ENCODE assay signal across 8 cellular contexts in genomic region chr13:39655041-39655568, GRCh38. TPM values are rescaled to one million over a fixed set of nuclear protein-coding genes. Genes with fewer than 3 reads are reported as not detected.
DNase-seq lines count a peak whose midpoint lies in the region; ATAC-seq and TF ChIP-seq lines count a peak whose summit lies in the region.

No MANE protein-coding gene starts in this region.

- peaks cover 10% of the 10 kb centered on the region for H3K27me3 Mint-ChIP-seq in nephron progenitor cell (ENCODE audit: low read depth, poor library complexity)

- ATAC-seq in Right ventricle myocardium superior (ENCODE audit: poor library complexity) = peak; percentile 4
- ATAC-seq in left cardiac atrium = no peak
- no peak for ATAC-seq in HG02938 (IDR thresholded peaks at IDR 0.05; ENCODE audit: unreplicated experiment)

- in situ Hi-C loops in KBM-7 (cut with MboI; ENCODE audit: low pct_unique_long_range_greater_than_20kb, low sequenced_read_pairs) = no loop called here

- H3K4me3 ChIP-seq in dorsolateral prefrontal cortex = peak overlapping the region; percentile 74 to 99 (median 93)

- peaks cover 12% of the 10 kb centered on the region for H3K9me3 Mint-ChIP-seq in nephron progenitor cell

- peaks cover 18% of the 10 kb centered on the region for H3K4me1 Mint-ChIP-seq in nephron progenitor cell

- no peaks in the 10 kb centered on the region for H3K27me3 ChIP-seq in dorsolateral prefrontal cortex

- H3K27ac ChIP-seq in dorsolateral prefrontal cortex (peak overlapping the region in 57 of 59 donors; percentile 26 to 95 (median 80)), caudate nucleus (ENCODE audit: low read depth, low read length) (no peak overlapping the region)

- DNase-seq in Right ventricle myocardium superior = no peak
- no peak for DNase-seq in left cardiac atrium
- DNase-seq in KBM-7 = peak; percentile 16
- no peak for DNase-seq in dorsolateral prefrontal cortex
- DNase-seq in nephron progenitor cell = no peak
- DNase-seq in activated CD4-positive, CD25-positive, alpha-beta regulatory T cell treated with anti-CD3 and anti-CD28 coated beads, Interleukin-2, amount 50 U/mL, for 72 hours = no peak
- DNase-seq in caudate nucleus (lab: John Stamatoyannopoulos, UW) = no peak

- TF ChIP-seq CTCF in dorsolateral prefrontal cortex (IDR thresholded peaks at IDR 0.05 in 54 of 56, conservative IDR thresholded peaks at IDR 0.05 in 2 of 56; ENCODE audit: low read depth in 1 of 56, partially characterized antibody in 56 of 56) (no peak), nephron progenitor cell (IDR thresholded peaks at IDR 0.05) (no peak)

- H3K4me3 Mint-ChIP-seq in nephron progenitor cell = peak overlapping the region; percentile 99

- intact Hi-C loops in Right ventricle myocardium superior (cut with DNase I) = no loop called here
- intact Hi-C loops in left cardiac atrium (cut with DNase I) = no loop called here
- intact Hi-C loops in dorsolateral prefrontal cortex (cut with DNase I) = no loop called here

- H3K36me3 Mint-ChIP-seq in nephron progenitor cell (ENCODE audit: low read depth) = peaks cover 9% of the 10 kb centered on the region

- peak overlapping the region; percentile 46 for H3K27ac Mint-ChIP-seq in nephron progenitor cell

RNA-seq across cellular contexts. Expression of gene COG6, which starts 0.4 kb away (rescaled TPM):
- total RNA-seq in Right ventricle myocardium superior = 21.9 TPM
- 10 to 100 TPM; 25.5 to 32.2 TPM for total RNA-seq in left cardiac atrium
- total RNA-seq in dorsolateral prefrontal cortex = 100 to 1,000 TPM in 1 of 120 experiments, 10 to 100 TPM in 119; 40.4 to 101 (median 63.2) TPM

RNA-seq across cellular contexts. Expression of gene LHFPL6, which starts 52.1 kb away (rescaled TPM):
- 53.0 TPM for total RNA-seq in Right ventricle myocardium superior
- total RNA-seq in left cardiac atrium = 10 to 100 TPM; 58.2 to 67.2 TPM
- 10 to 100 TPM; 28.1 to 66.9 (median 45.5) TPM for total RNA-seq in dorsolateral prefrontal cortex
